9 cellular contexts compared by ENCODE assay signal in the genomic region with DNA sequence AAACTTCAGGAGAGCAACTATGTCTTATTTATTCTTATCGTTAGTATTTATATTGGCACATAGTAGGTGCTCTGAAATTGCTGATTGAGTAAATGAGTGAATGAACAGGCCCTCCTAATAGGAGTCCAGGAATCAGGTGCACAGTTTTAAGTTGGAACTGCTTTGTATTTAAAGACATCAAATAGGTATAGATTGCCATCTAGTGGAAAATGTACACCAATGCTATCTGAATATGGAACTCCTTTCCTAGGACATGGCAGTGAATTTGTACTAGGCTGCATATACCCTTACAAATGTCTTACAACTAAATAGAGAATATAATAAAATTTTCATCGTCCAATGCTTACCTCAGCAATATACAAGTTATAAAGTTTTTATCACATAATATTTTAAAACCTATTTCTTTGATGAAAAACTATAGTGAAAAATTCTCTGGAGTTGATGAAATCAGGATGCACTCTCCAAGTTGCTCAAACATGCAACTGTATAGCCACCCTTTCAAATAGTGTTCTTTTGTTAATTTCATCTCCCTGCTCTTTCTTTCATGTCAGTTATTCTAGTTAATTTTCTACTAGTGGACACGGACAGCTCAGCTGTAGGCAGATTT.
DNase-seq lines count a peak whose midpoint lies in the region; ATAC-seq and TF ChIP-seq lines count a peak whose summit lies in the region.
"Had no signal": no experiment of that assay in that cellular context is flagged by ENCODE, and none has a peak within 500 bp of the region (broad histone marks: within the 10 kb centered on the region; RNA-seq: fewer than 3 reads in every experiment).

No MANE protein-coding gene starts in this region.

- H3K27ac ChIP-seq in upper lobe of left lung: no peak overlapping the region
- H3K27ac ChIP-seq: skin epidermis had no signal

- ATAC-seq in GM21737 (IDR thresholded peaks at IDR 0.05; ENCODE audit: unreplicated experiment) (peak; percentile 57), upper lobe of left lung (ENCODE audit: low FRiP score in 2 of 2) (peak in 1 of 2 donors; percentile 58)

- no peaks in the 10 kb centered on the region for H3K27me3 ChIP-seq in upper lobe of left lung

- no peak overlapping the region for H3K4me3 ChIP-seq in upper lobe of left lung
- H3K4me3 ChIP-seq: skin epidermis had no signal

- WGBS in upper lobe of left lung, 2 donors: 47 to 48% methylated on average over 3 of the region's 3 CpGs

- no peak for TF ChIP-seq POLR2A in upper lobe of left lung (IDR thresholded peaks at IDR 0.05)

- no peaks in the 10 kb centered on the region for H3K36me3 ChIP-seq in upper lobe of left lung

- TF ChIP-seq CTCF in upper lobe of left lung (IDR thresholded peaks at IDR 0.05): peak in 4 of 6 experiments; percentile 15 to 31 (median 26)

- no peaks in the 10 kb centered on the region for H3K9me3 ChIP-seq in upper lobe of left lung

- no peaks in the 10 kb centered on the region for H3K4me1 ChIP-seq in upper lobe of left lung

- TF ChIP-seq EP300 in upper lobe of left lung (IDR thresholded peaks at IDR 0.05): no peak

- DNase-seq in GM03348 (ENCODE audit: low spot score): peak; percentile 51
- DNase-seq in Kasumi-1 (lab: John Stamatoyannopoulos, UW): peak; percentile 61 to 75
- peak; percentile 62 for DNase-seq in SHP77 treated with DMSO at 0.1 percent for 48 hours (lab: John Stamatoyannopoulos, UW)
- DNase-seq in glomerular endothelial cell (ENCODE audit: extremely low read depth, low read depth, low spot score): peak; percentile 1
- no peak for DNase-seq in upper lobe of left lung
- no peak for DNase-seq in GF-D8 (lab: John Stamatoyannopoulos, UW)
- no peak for DNase-seq in effector CD4-positive, alpha-beta T cell

Comparison
In these comparisons a context has a peak if more than half of its experiments do, and no peak if none do; other contexts are left out.
1. DNase-seq: peak in GM03348 (single experiment), Kasumi-1 (2 of 2), SHP77 treated with DMSO at 0.1 percent for 48 hours (single experiment) and glomerular endothelial cell (single experiment); none in upper lobe of left lung (0 of 2), GF-D8 (single experiment) and effector CD4-positive, alpha-beta T cell (single experiment).